Comparison of ENCODE assay signal across 9 cellular contexts in the genomic region with DNA sequence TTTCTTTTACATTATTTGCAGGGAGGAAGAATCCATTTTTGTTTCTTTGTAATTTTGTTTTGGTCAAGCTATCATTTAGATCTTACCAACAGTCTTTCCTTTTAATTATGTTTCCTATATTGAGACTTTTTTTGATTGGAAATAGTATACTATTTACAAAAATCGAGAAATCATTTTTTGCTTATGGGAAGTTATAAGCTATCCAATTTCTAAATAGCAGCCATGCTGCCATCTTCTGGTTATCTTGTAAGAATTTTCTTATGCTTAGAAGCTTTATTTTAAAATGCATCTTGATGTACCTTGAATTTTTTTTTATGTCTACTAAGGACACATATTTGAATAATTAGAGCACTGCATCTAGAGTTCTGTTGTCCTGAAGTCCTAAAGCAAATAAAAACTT.
DNase-seq lines count a peak whose midpoint lies in the region; ATAC-seq and TF ChIP-seq lines count a peak whose summit lies in the region.
"Had no signal": no experiment of that assay in that cellular context is flagged by ENCODE, and none has a peak within 500 bp of the region (broad histone marks: within the 10 kb centered on the region; RNA-seq: fewer than 3 reads in every experiment).

No MANE protein-coding gene starts in this region.

- TF ChIP-seq CTCF in osteocyte (IDR thresholded peaks at IDR 0.05): peak; percentile 67

- no peaks in the 10 kb centered on the region for H3K9me3 Mint-ChIP-seq in osteocyte (ENCODE audit: unreplicated experiment)
- H3K9me3 Mint-ChIP-seq in stimulated activated naive CD8-positive, alpha-beta T cell treated with anti-CD3 and anti-CD28 coated beads, Interleukin-15, amount 100 ng/mL, for 72 hours: no peaks in the 10 kb centered on the region

- H3K36me3 Mint-ChIP-seq in osteocyte (ENCODE audit: unreplicated experiment): no peaks in the 10 kb centered on the region

- peaks cover 5% of the 10 kb centered on the region for H3K27me3 Mint-ChIP-seq in osteocyte (ENCODE audit: unreplicated experiment)
- H3K27me3 Mint-ChIP-seq in stimulated activated naive CD8-positive, alpha-beta T cell treated with anti-CD3 and anti-CD28 coated beads, Interleukin-15, amount 100 ng/mL, for 72 hours: no peaks in the 10 kb centered on the region

- H3K4me3 Mint-ChIP-seq in osteocyte (ENCODE audit: unreplicated experiment): no peak overlapping the region
- H3K4me3 Mint-ChIP-seq in stimulated activated naive CD8-positive, alpha-beta T cell treated with anti-CD3 and anti-CD28 coated beads, Interleukin-15, amount 100 ng/mL, for 72 hours: no peak overlapping the region

- peak; percentile 12 for DNase-seq in NCI-H1092 treated with DMSO at 0.1 percent for 48 hours (lab: John Stamatoyannopoulos, UW)
- no peak for DNase-seq in NCI-H1092 (lab: John Stamatoyannopoulos, UW)
- peak; percentile 3 for DNase-seq in NCI-H460 (ENCODE audit: extremely low read depth, low read depth)
- peak; percentile 2 to 24 for DNase-seq in dermis microvascular lymphatic vessel endothelial cell (ENCODE audit: low read depth in 2 of 2)
- no peak for DNase-seq in osteocyte (ENCODE audit: extremely low spot score, unreplicated experiment)
- DNase-seq in stimulated activated naive CD8-positive, alpha-beta T cell treated with anti-CD3 and anti-CD28 coated beads, Interleukin-15, amount 100 ng/mL, for 72 hours: no peak
- no peak for DNase-seq in hepatic stellate cell (ENCODE audit: low spot score)
- DNase-seq: nucleus accumbens had no signal

- ATAC-seq in stimulated activated naive CD8-positive, alpha-beta T cell treated with anti-CD3 and anti-CD28 coated beads, Interleukin-15, amount 100 ng/mL, for 72 hours: no peak
- ATAC-seq in GM21825 (IDR thresholded peaks at IDR 0.05; ENCODE audit: unreplicated experiment): no peak

- no peak overlapping the region for H3K27ac Mint-ChIP-seq in osteocyte (ENCODE audit: unreplicated experiment)
- H3K27ac Mint-ChIP-seq in stimulated activated naive CD8-positive, alpha-beta T cell treated with anti-CD3 and anti-CD28 coated beads, Interleukin-15, amount 100 ng/mL, for 72 hours: no peak overlapping the region

- peaks cover 9% of the 10 kb centered on the region for H3K4me1 Mint-ChIP-seq in osteocyte (ENCODE audit: unreplicated experiment)
- no peaks in the 10 kb centered on the region for H3K4me1 Mint-ChIP-seq in stimulated activated naive CD8-positive, alpha-beta T cell treated with anti-CD3 and anti-CD28 coated beads, Interleukin-15, amount 100 ng/mL, for 72 hours

Comparison
In these comparisons a context has a peak if more than half of its experiments do, and no peak if none do; other contexts are left out.
1. DNase-seq: peak in NCI-H1092 treated with DMSO at 0.1 percent for 48 hours (single experiment), NCI-H460 (single experiment) and dermis microvascular lymphatic vessel endothelial cell (2 of 2); none in NCI-H1092 (single experiment), osteocyte (single experiment), stimulated activated naive CD8-positive, alpha-beta T cell treated with anti-CD3 and anti-CD28 coated beads, Interleukin-15, amount 100 ng/mL, for 72 hours (0 of 2) and hepatic stellate cell (single experiment).